ENCODE assay signal across 23 cellular contexts in the genomic region with DNA sequence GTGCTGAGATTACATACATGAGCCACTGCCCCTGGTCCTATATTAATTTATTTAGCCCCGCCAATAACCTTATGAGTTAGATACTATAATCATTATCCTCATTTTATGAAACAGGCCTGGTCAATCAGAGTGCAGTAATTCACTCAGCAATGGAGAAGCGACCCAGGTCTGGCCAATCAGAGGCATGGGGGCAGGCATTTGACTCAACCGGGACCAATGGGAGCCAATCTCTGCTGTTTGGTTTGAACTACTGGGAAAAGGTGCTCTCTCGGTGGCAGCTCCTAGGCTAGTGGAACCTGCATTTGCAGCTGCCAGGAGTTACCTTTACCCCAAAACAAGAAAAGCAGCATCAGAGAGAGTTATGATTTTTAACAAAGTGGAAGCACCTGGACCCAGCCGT. TPM values are rescaled to one million over a fixed set of nuclear protein-coding genes. Genes with fewer than 3 reads are reported as not detected.
DNase-seq lines count a peak whose midpoint lies in the region; TF ChIP-seq lines count a peak whose summit lies in the region.
"Had no signal": no experiment of that assay in that cellular context is flagged by ENCODE, and none has a peak within 500 bp of the region (broad histone marks: within the 10 kb centered on the region; RNA-seq: fewer than 3 reads in every experiment).

No MANE protein-coding gene starts in this region.

- peak overlapping the region in 44 of 59 donors; percentile 0 to 100 (median 79) for H3K27ac ChIP-seq in dorsolateral prefrontal cortex
- H3K27ac ChIP-seq: ascending aorta had no signal

- no peaks in the 10 kb centered on the region for H3K27me3 ChIP-seq in dorsolateral prefrontal cortex
- no peaks in the 10 kb centered on the region for H3K27me3 ChIP-seq in skeletal muscle satellite cell (ENCODE audit: control insufficient read depth, insufficient read depth, low read length)
- H3K27me3 ChIP-seq: ascending aorta had no signal

- no TSS peak for BruUV-seq in Calu3 (replicated peaks; lab: Mats Ljungman, UMichigan)

- peak; percentile 93 for DNase-seq in DMS79 treated with DMSO at 0.1 percent for 48 hours (lab: John Stamatoyannopoulos, UW)
- peak; percentile 70 for DNase-seq in NCI-H2196 (lab: John Stamatoyannopoulos, UW; ENCODE audit: unreplicated experiment)
- DNase-seq in dorsolateral prefrontal cortex = no peak
- DNase-seq in NCI-H2107 (lab: John Stamatoyannopoulos, UW) = no peak
- DNase-seq in activated gamma-delta T cell treated with Interleukin-2 at 50 U/mL for 16 hours = no peak
- no peak for DNase-seq in Calu3
- DNase-seq: CD8-positive, alpha-beta T cell; glutamatergic neuron; kidney glomerular epithelial cell; NCI-H1417; NCI-H2171; nucleus accumbens; OCI-M1; small intestine; T-helper 9 cell had no signal

- H3K36me3 Mint-ChIP-seq in Calu3 (ENCODE audit: insufficient read depth, unreplicated experiment) = peaks cover 10% of the 10 kb centered on the region
- H3K36me3 Mint-ChIP-seq: activated naive CD4-positive, alpha-beta T cell treated with anti-CD3 and anti-CD28 coated beads, Interleukin-2, amount 50 U/mL, for 72 hours had no signal

- H3K4me1 ChIP-seq in skeletal muscle satellite cell (ENCODE audit: control insufficient read depth, insufficient read depth, low read length) = peaks cover 10% of the 10 kb centered on the region
- H3K4me1 ChIP-seq: ascending aorta had no signal

- peak overlapping the region; percentile 1 for H3K9ac ChIP-seq in skeletal muscle satellite cell (ENCODE audit: low read depth, low read length)

- no peaks in the 10 kb centered on the region for H3K9me3 ChIP-seq in skeletal muscle satellite cell (replicated peaks; ENCODE audit: low read length)
- H3K9me3 ChIP-seq: ascending aorta had no signal

- TF ChIP-seq CTCF in dorsolateral prefrontal cortex (IDR thresholded peaks at IDR 0.05 in 54 of 56, conservative IDR thresholded peaks at IDR 0.05 in 2 of 56; ENCODE audit: low read depth in 1 of 56, partially characterized antibody in 56 of 56) = no peak
- no peak for TF ChIP-seq CTCF in Calu3 (IDR thresholded peaks at IDR 0.05; ENCODE audit: unreplicated experiment)

- intact Hi-C loops in dorsolateral prefrontal cortex (cut with DNase I) (no loop called here), Calu3 (cut with micrococcal nuclease; ENCODE audit: unreplicated experiment) (no loop called here)

- H3K27me3 Mint-ChIP-seq in Calu3 (ENCODE audit: unreplicated experiment) = no peaks in the 10 kb centered on the region
- H3K27me3 Mint-ChIP-seq: dendritic cell treated with granulocyte-macrophage colony-stimulating factor and Interleukin-4, amounts not matched to agents 40 ng/mL and 50 ng/mL, for 4 days; IgD-negative memory B cell; stimulated activated memory B cell treated with anti-CD40 and anti-IgM and Interleukin-4, amounts not matched to agents 10 μg/mL and 1 μg/mL and 100 μg/mL, for 72 hours had no signal

- H3K4me3 Mint-ChIP-seq in Calu3 (ENCODE audit: low read depth, unreplicated experiment) = no peak overlapping the region
- H3K4me3 Mint-ChIP-seq: CD8-positive, alpha-beta T cell; dendritic cell treated with granulocyte-macrophage colony-stimulating factor and Interleukin-4, amounts not matched to agents 40 ng/mL and 50 ng/mL, for 4 days; stimulated activated memory B cell treated with anti-CD40 and anti-IgM and Interleukin-4, amounts not matched to agents 10 μg/mL and 1 μg/mL and 100 μg/mL, for 72 hours had no signal

- H3K27ac Mint-ChIP-seq in Calu3 (ENCODE audit: unreplicated experiment) = no peak overlapping the region
- H3K27ac Mint-ChIP-seq: activated naive CD4-positive, alpha-beta T cell treated with anti-CD3 and anti-CD28 coated beads, Interleukin-2, amount 50 U/mL, for 72 hours; CD8-positive, alpha-beta T cell; dendritic cell treated with granulocyte-macrophage colony-stimulating factor and Interleukin-4, amounts not matched to agents 40 ng/mL and 50 ng/mL, for 4 days; IgD-negative memory B cell; stimulated activated memory B cell treated with anti-CD40 and anti-IgM and Interleukin-4, amounts not matched to agents 10 μg/mL and 1 μg/mL and 100 μg/mL, for 72 hours had no signal

- no peak overlapping the region for H3K4me3 ChIP-seq in dorsolateral prefrontal cortex
- H3K4me3 ChIP-seq in skeletal muscle satellite cell (ENCODE audit: low read length) = no peak overlapping the region
- H3K4me3 ChIP-seq: ascending aorta had no signal

- CTCF ChIA-PET in Calu3 (lab: Charles Lee) = no interaction called here

- peak overlapping the region; percentile 40 for H3K4me2 ChIP-seq in skeletal muscle satellite cell (ENCODE audit: low read length)

- H3K4me1 Mint-ChIP-seq in Calu3 (ENCODE audit: low read depth, unreplicated experiment) = no peaks in the 10 kb centered on the region

- H3K9me3 Mint-ChIP-seq in Calu3 (ENCODE audit: low read depth, unreplicated experiment) = no peaks in the 10 kb centered on the region
- H3K9me3 Mint-ChIP-seq: activated naive CD4-positive, alpha-beta T cell treated with anti-CD3 and anti-CD28 coated beads, Interleukin-2, amount 50 U/mL, for 72 hours; CD8-positive, alpha-beta T cell; dendritic cell treated with granulocyte-macrophage colony-stimulating factor and Interleukin-4, amounts not matched to agents 40 ng/mL and 50 ng/mL, for 4 days; IgD-negative memory B cell; stimulated activated memory B cell treated with anti-CD40 and anti-IgM and Interleukin-4, amounts not matched to agents 10 μg/mL and 1 μg/mL and 100 μg/mL, for 72 hours had no signal

- peaks cover 25% of the 10 kb centered on the region for H3K36me3 ChIP-seq in skeletal muscle satellite cell (ENCODE audit: insufficient read depth, low read length)

RNA-seq across cellular contexts. Expression of a gene that starts 6.6 kb away (rescaled TPM):
- total RNA-seq in dorsolateral prefrontal cortex = 100 to 1,000 TPM; 113 to 397 (median 166) TPM
- total RNA-seq in skeletal muscle satellite cell (2012; rRNA removed) = 46.1 and 58.5 TPM in 2 replicates
- 51.7 and 55.6 TPM in 2 replicates for total RNA-seq in Calu3 (2022)

RNA-seq across cellular contexts. Expression of a gene that starts 6.9 kb away (rescaled TPM):
- total RNA-seq in dorsolateral prefrontal cortex = 10 to 100 TPM; 15.4 to 37.9 (median 22.5) TPM
- total RNA-seq in skeletal muscle satellite cell (2012; rRNA removed) = 11.7 and 18.1 TPM in 2 replicates
- total RNA-seq in Calu3 (2022) = 54.4 and 62.6 TPM in 2 replicates

RNA-seq across cellular contexts. Expression of a gene that starts 14.8 kb away (rescaled TPM):
- 10 to 100 TPM in 29 of 120 experiments, 1 to 10 TPM in 91; 4.1 to 15.2 (median 8.3) TPM for total RNA-seq in dorsolateral prefrontal cortex
- 3.1 and 4.6 TPM in 2 replicates for total RNA-seq in skeletal muscle satellite cell (2012; rRNA removed)
- 4.1 TPM in 2 replicates for total RNA-seq in Calu3 (2022)

RNA-seq across cellular contexts. Expression of a gene that starts 19.1 kb away (rescaled TPM):
- total RNA-seq in dorsolateral prefrontal cortex (1 to 10 TPM in 114 of 120 experiments, under 1 TPM in 6; 0.52 to 6.8 (median 2.5) TPM), Calu3 (2022) (0.57 and 1.2 TPM in 2 replicates)
- 0.25 TPM in 1 of 2 replicates, not detected in the other for total RNA-seq in skeletal muscle satellite cell (2012; rRNA removed)
- total RNA-seq: ascending aorta, G401, M059J had no signal

RNA-seq across cellular contexts. Expression of a gene that starts 37.7 kb away (rescaled TPM):
- 10 to 100 TPM; 17.7 to 57.8 (median 28.6) TPM for total RNA-seq in dorsolateral prefrontal cortex
- total RNA-seq in skeletal muscle satellite cell (2012; rRNA removed) = 18.8 and 23.3 TPM in 2 replicates
- total RNA-seq in Calu3 (2022) = 52.1 and 58.1 TPM in 2 replicates

Comparison
In these comparisons a context has a peak if more than half of its experiments do, and no peak if none do; other contexts are left out.
1. DNase-seq: peak in DMS79 treated with DMSO at 0.1 percent for 48 hours (single experiment) and NCI-H2196 (single experiment); none in dorsolateral prefrontal cortex (0 of 10), NCI-H2107 (single experiment), activated gamma-delta T cell treated with Interleukin-2 at 50 U/mL for 16 hours (single experiment) and Calu3 (single experiment).